ENCODE assay signal across 11 cellular contexts in the genomic region with DNA sequence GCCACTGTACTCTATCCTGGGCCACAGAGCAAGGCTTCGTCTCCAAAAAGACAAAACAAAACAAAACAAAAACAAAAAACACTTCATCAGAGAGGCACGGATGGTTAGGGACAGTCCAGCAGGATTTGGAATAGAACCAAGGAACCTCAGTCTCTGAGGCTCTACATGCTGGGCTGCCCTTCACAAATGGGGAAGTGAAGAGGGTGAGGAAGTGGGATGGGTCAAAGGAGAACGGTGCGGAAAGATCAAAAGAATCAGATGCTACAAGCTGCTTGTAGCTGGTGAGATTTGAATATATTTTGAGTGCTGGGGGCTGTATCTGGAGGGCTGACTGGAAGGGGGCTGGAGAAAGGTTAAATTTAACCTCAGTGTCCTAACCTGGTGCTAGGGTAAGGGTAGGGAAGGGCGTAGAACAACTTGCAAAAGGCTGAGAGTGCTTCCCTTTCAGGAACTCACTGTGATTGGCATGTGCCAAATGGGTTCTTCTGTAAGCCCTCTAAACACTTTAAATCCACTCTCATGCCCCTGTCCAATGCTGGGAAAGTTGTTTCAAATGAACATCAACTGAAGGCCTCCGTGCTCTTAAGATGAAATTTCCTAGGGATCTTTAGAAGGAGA. TPM values are rescaled to one million over a fixed set of nuclear protein-coding genes. Genes with fewer than 3 reads are reported as not detected.
DNase-seq lines count a peak whose midpoint lies in the region; ATAC-seq and TF ChIP-seq lines count a peak whose summit lies in the region.
"Had no signal": no experiment of that assay in that cellular context is flagged by ENCODE, and none has a peak within 500 bp of the region (broad histone marks: within the 10 kb centered on the region; RNA-seq: fewer than 3 reads in every experiment).

No MANE protein-coding gene starts in this region.

- no peak for TF ChIP-seq CTCF in GM12865 (IDR thresholded peaks at IDR 0.05; ENCODE audit: insufficient read depth, low read depth, low read length, missing control alignments)
- no peak for TF ChIP-seq CTCF in ascending aorta (IDR thresholded peaks at IDR 0.05)
- no peak for TF ChIP-seq CTCF in prostate gland (IDR thresholded peaks at IDR 0.05)

- no peak for ATAC-seq in GM18858 (IDR thresholded peaks at IDR 0.05; ENCODE audit: unreplicated experiment)

- H3K9me3 ChIP-seq in ascending aorta (no peaks in the 10 kb centered on the region), prostate gland (no peaks in the 10 kb centered on the region)
- H3K9me3 ChIP-seq: ovary had no signal

- peaks cover 14 to 36% of the 10 kb centered on the region in 2 donors for H3K4me1 ChIP-seq in ascending aorta
- H3K4me1 ChIP-seq in prostate gland (replicated peaks): peaks cover 28% of the 10 kb centered on the region

- no peak overlapping the region for H3K4me3 ChIP-seq in GM12865 (ENCODE audit: low read depth, low read length)
- peak overlapping the region in 1 of 2 donors; percentile 83 for H3K4me3 ChIP-seq in ascending aorta
- H3K4me3 ChIP-seq in prostate gland: no peak overlapping the region
- H3K4me3 ChIP-seq: ovary had no signal

- 36% methylated on average over 6 of the region's 6 CpGs for WGBS in prostate gland

- peak; percentile 25 for DNase-seq in GM12865 (ENCODE audit: low read depth)
- peak; percentile 54 to 58 for DNase-seq in Kasumi-1 (lab: John Stamatoyannopoulos, UW)
- no peak for DNase-seq in ascending aorta (ENCODE audit: low spot score in 2 of 2)
- no peak for DNase-seq in prostate gland (ENCODE audit: low spot score)
- no peak for DNase-seq in islet precursor cell
- DNase-seq in NCI-H146 (lab: John Stamatoyannopoulos, UW): no peak
- DNase-seq: amygdala, glutamatergic neuron, ovary, T1000 had no signal

- TF ChIP-seq POLR2A in prostate gland (IDR thresholded peaks at IDR 0.05): no peak

- H3K36me3 ChIP-seq in ascending aorta (peaks cover 19 to 23% of the 10 kb centered on the region in 2 donors), prostate gland (no peaks in the 10 kb centered on the region)
- H3K36me3 ChIP-seq: ovary had no signal

- H3K27me3 ChIP-seq in ascending aorta: no peaks in the 10 kb centered on the region
- no peaks in the 10 kb centered on the region for H3K27me3 ChIP-seq in prostate gland (replicated peaks; ENCODE audit: insufficient read depth)
- H3K27me3 ChIP-seq: ovary had no signal

- H3K27ac ChIP-seq in ascending aorta (peak overlapping the region; percentile 97 to 99), prostate gland (peak overlapping the region; percentile 17 to 45)
- H3K27ac ChIP-seq: ovary had no signal

- intact Hi-C loops in ascending aorta (cut with DNase I): loop anchor here (10.0 kb wide), 2 partner anchors 918 to 1078 kb away; a partner anchor contains a TSS
- intact Hi-C loops in prostate gland (cut with DNase I): no loop called here

RNA-seq across cellular contexts. Expression of a gene that starts 4.6 kb away (rescaled TPM):
- total RNA-seq in ascending aorta (17.1 TPM), prostate gland (10 to 100 TPM; 15.4 to 27.8 TPM)

RNA-seq across cellular contexts. Expression of a gene that starts 29.0 kb away (rescaled TPM):
- 2.0 TPM for total RNA-seq in ascending aorta
- 1 to 10 TPM; 1.5 to 3.4 TPM for total RNA-seq in prostate gland

RNA-seq across cellular contexts. Expression of a gene that starts 44.9 kb away (rescaled TPM):
- total RNA-seq in ascending aorta: 11.2 TPM
- total RNA-seq in prostate gland: 10 to 100 TPM; 52.0 to 60.2 TPM

Comparison
In these comparisons a context has a peak if more than half of its experiments do, and no peak if none do; other contexts are left out.
1. DNase-seq: peak in GM12865 (single experiment) and Kasumi-1 (2 of 2); none in ascending aorta (0 of 2), prostate gland (single experiment), islet precursor cell (single experiment) and NCI-H146 (single experiment).